ENCODE assay signal across 9 cellular contexts in genomic region chr6:30885999-30886896, GRCh38. TPM values are rescaled to one million over a fixed set of nuclear protein-coding genes. Genes with fewer than 3 reads are reported as not detected.
DNase-seq lines count a peak whose midpoint lies in the region; ATAC-seq and TF ChIP-seq lines count a peak whose summit lies in the region.
"Had no signal": no experiment of that assay in that cellular context is flagged by ENCODE, and none has a peak within 500 bp of the region (broad histone marks: within the 10 kb centered on the region; RNA-seq: fewer than 3 reads in every experiment).

No MANE protein-coding gene starts in this region.

- H3K27me3 ChIP-seq in heart left ventricle: peaks cover 0 to 3% (median 0%) of the 10 kb centered on the region in 9 donors
- H3K27me3 ChIP-seq in osteoblast (ENCODE audit: insufficient read depth, low read length): no peaks in the 10 kb centered on the region

- peak overlapping the region; percentile 19 for H3K27ac Mint-ChIP-seq in activated naive CD8-positive, alpha-beta T cell treated with anti-CD3 and anti-CD28 coated beads, Interleukin-2, amount 50 U/mL, for 24 hours
- H3K27ac Mint-ChIP-seq: dendritic cell treated with granulocyte-macrophage colony-stimulating factor and Interleukin-4, amounts not matched to agents 40 ng/mL and 50 ng/mL, for 4 days had no signal

- peak; percentile 43 for ATAC-seq in activated naive CD8-positive, alpha-beta T cell treated with anti-CD3 and anti-CD28 coated beads, Interleukin-2, amount 50 U/mL, for 24 hours
- ATAC-seq in heart left ventricle (peak; percentile 60 to 63 (median 62)), HG03521 (IDR thresholded peaks at IDR 0.05; ENCODE audit: unreplicated experiment) (no peak)

- peaks cover 37% of the 10 kb centered on the region for H3K4me1 Mint-ChIP-seq in activated naive CD8-positive, alpha-beta T cell treated with anti-CD3 and anti-CD28 coated beads, Interleukin-2, amount 50 U/mL, for 24 hours

- H3K9me3 ChIP-seq in heart left ventricle (no peaks in the 10 kb centered on the region), osteoblast (ENCODE audit: low read depth, low read length) (no peaks in the 10 kb centered on the region)

- peaks cover 3% of the 10 kb centered on the region for H3K36me3 Mint-ChIP-seq in activated naive CD8-positive, alpha-beta T cell treated with anti-CD3 and anti-CD28 coated beads, Interleukin-2, amount 50 U/mL, for 24 hours (ENCODE audit: low read depth)

- peaks cover 9 to 54% (median 34%) of the 10 kb centered on the region in 12 donors for H3K4me1 ChIP-seq in heart left ventricle
- peaks cover 44% of the 10 kb centered on the region for H3K4me1 ChIP-seq in osteoblast (ENCODE audit: insufficient read depth, low read length)

- DNase-seq in SIG-M5 treated with dmso at 0.1 percent for 504 hours (lab: John Stamatoyannopoulos, UW; ENCODE audit: unreplicated experiment) (peak; percentile 35), SIG-M5 (lab: John Stamatoyannopoulos, UW) (no peak), NCI-H2227 treated with DMSO at 0.1 percent for 48 hours (lab: John Stamatoyannopoulos, UW) (peak; percentile 86), heart left ventricle (peak in 3 of 5 donors; percentile 52 to 69 (median 66)), osteoblast (ENCODE audit: insufficient read length, low spot score, missing footprints) (peak; percentile 97), inferior parietal cortex (ENCODE audit: extremely low spot score) (no peak)
- peak; percentile 13 for DNase-seq in activated naive CD8-positive, alpha-beta T cell treated with anti-CD3 and anti-CD28 coated beads, Interleukin-2, amount 50 U/mL, for 24 hours

- no peaks in the 10 kb centered on the region for H3K27me3 Mint-ChIP-seq in activated naive CD8-positive, alpha-beta T cell treated with anti-CD3 and anti-CD28 coated beads, Interleukin-2, amount 50 U/mL, for 24 hours

- H2AFZ ChIP-seq in osteoblast (ENCODE audit: low read length): peak overlapping the region; percentile 54

- H4K20me1 ChIP-seq in osteoblast (ENCODE audit: insufficient read depth, low read length): peaks cover 7% of the 10 kb centered on the region

- H3K27ac ChIP-seq in heart left ventricle (peak overlapping the region in 10 of 12 donors; percentile 13 to 88 (median 82)), osteoblast (ENCODE audit: low read depth, low read length) (peak overlapping the region; percentile 3)

- intact Hi-C loops in heart left ventricle (cut with DNase I): loop anchor here in 3 of 10 donors (2.0 to 10.0 kb wide), 3 partner anchors 29 to 201 kb away; partner anchors contain the start of genes PPP1R18 (in 1 of the 3) and VARS2 (in 1 of the 3)

- no peaks in the 10 kb centered on the region for H3K9me3 Mint-ChIP-seq in activated naive CD8-positive, alpha-beta T cell treated with anti-CD3 and anti-CD28 coated beads, Interleukin-2, amount 50 U/mL, for 24 hours
- H3K9me3 Mint-ChIP-seq: dendritic cell treated with granulocyte-macrophage colony-stimulating factor and Interleukin-4, amounts not matched to agents 40 ng/mL and 50 ng/mL, for 4 days had no signal

- H3K4me3 ChIP-seq in heart left ventricle (peak overlapping the region in 9 of 12 donors; percentile 58 to 93 (median 74)), osteoblast (ENCODE audit: insufficient read depth, low read length) (peak overlapping the region; percentile 79)

- no peak for TF ChIP-seq POLR2A in heart left ventricle (IDR thresholded peaks at IDR 0.05)

- TF ChIP-seq CTCF in heart left ventricle (IDR thresholded peaks at IDR 0.05) (no peak), osteoblast (IDR thresholded peaks at IDR 0.05; ENCODE audit: extremely low read depth, low read depth, low read length) (no peak)

- peaks cover 0 to 25% (median 5%) of the 10 kb centered on the region in 9 donors for H3K36me3 ChIP-seq in heart left ventricle
- H3K36me3 ChIP-seq in osteoblast (ENCODE audit: insufficient read depth, low read length): no peaks in the 10 kb centered on the region

- peak overlapping the region; percentile 81 for H3K4me3 Mint-ChIP-seq in activated naive CD8-positive, alpha-beta T cell treated with anti-CD3 and anti-CD28 coated beads, Interleukin-2, amount 50 U/mL, for 24 hours
- H3K4me3 Mint-ChIP-seq: dendritic cell treated with granulocyte-macrophage colony-stimulating factor and Interleukin-4, amounts not matched to agents 40 ng/mL and 50 ng/mL, for 4 days had no signal

- peaks cover 21% of the 10 kb centered on the region for H3K79me2 ChIP-seq in osteoblast (ENCODE audit: insufficient read depth, low read length)

- peak overlapping the region; percentile 96 for H3K4me2 ChIP-seq in osteoblast (ENCODE audit: insufficient read depth, low read length)

- WGBS in heart left ventricle, 4 donors: 25 to 34% (median 26%) methylated on average over 18 of the region's 18 CpGs

RNA-seq across cellular contexts. Expression of gene DDR1, which starts 1.9 kb away (rescaled TPM):
- total RNA-seq in heart left ventricle: 10 to 100 TPM; 18.0 to 50.0 (median 38.4) TPM
- polyA plus RNA-seq in heart left ventricle: 10 to 100 TPM; 11.8 to 14.1 TPM
- total RNA-seq in osteoblast: 13.0 and 22.4 TPM in 2 replicates

RNA-seq across cellular contexts. Expression of gene GTF2H4, which starts 21.8 kb away (rescaled TPM):
- total RNA-seq in heart left ventricle: 10 to 100 TPM in 7 of 9 donors, 1 to 10 TPM in 2; 4.2 to 19.9 (median 14.5) TPM
- polyA plus RNA-seq in heart left ventricle: 10 to 100 TPM; 14.7 to 22.4 TPM
- total RNA-seq in osteoblast: 8.8 and 10.9 TPM in 2 replicates

RNA-seq across cellular contexts. Expression of gene VARS2, which starts 27.8 kb away (rescaled TPM):
- total RNA-seq in heart left ventricle (10 to 100 TPM; 10.7 to 28.5 (median 18.8) TPM), osteoblast (14.5 and 15.6 TPM in 2 replicates)
- 10 to 100 TPM; 12.1 to 19.7 TPM for polyA plus RNA-seq in heart left ventricle

RNA-seq across cellular contexts. Expression of gene SFTA2, which starts 45.7 kb away (rescaled TPM):
- total RNA-seq in heart left ventricle: not detected
- not detected for polyA plus RNA-seq in heart left ventricle
- not detected in 2 replicates for total RNA-seq in osteoblast

RNA-seq across cellular contexts. Expression of gene MUCL3, which starts 54.5 kb away (rescaled TPM):
- under 1 TPM in 1 of 9 donors, not detected in 8; 0.11 TPM for total RNA-seq in heart left ventricle
- under 1 TPM in 1 of 2 donors, not detected in 1; 0.03 TPM for polyA plus RNA-seq in heart left ventricle
- not detected in 2 replicates for total RNA-seq in osteoblast

Comparison
In these comparisons a context has a peak if more than half of its experiments do, and no peak if none do; other contexts are left out.
1. DNase-seq: peak in SIG-M5 treated with dmso at 0.1 percent for 504 hours (single experiment), NCI-H2227 treated with DMSO at 0.1 percent for 48 hours (single experiment), activated naive CD8-positive, alpha-beta T cell treated with anti-CD3 and anti-CD28 coated beads, Interleukin-2, amount 50 U/mL, for 24 hours (single experiment), heart left ventricle (3 of 5) and osteoblast (single experiment); none in SIG-M5 (single experiment) and inferior parietal cortex (single experiment).